ENCODE assay signal across 19 cellular contexts in genomic region chr1:53771648-53772047, GRCh38. TPM values are rescaled to one million over a fixed set of nuclear protein-coding genes. Genes with fewer than 3 reads are reported as not detected.
DNase-seq lines count a peak whose midpoint lies in the region; ATAC-seq, FAIRE-seq and TF ChIP-seq lines count a peak whose summit lies in the region.
"Had no signal": no experiment of that assay in that cellular context is flagged by ENCODE, and none has a peak within 500 bp of the region (broad histone marks: within the 10 kb centered on the region; RNA-seq: fewer than 3 reads in every experiment).

No MANE protein-coding gene starts in this region.

- no peak for TF ChIP-seq POLR2A in H54 (IDR thresholded peaks at IDR 0.05; ENCODE audit: low read depth, low read length)

- POLR2A ChIA-PET in AG04449 (lab: Yijun Ruan, JAX): no interaction called here

- in situ Hi-C loops in astrocyte of the cerebellum (cut with HindIII; ENCODE audit: low sequenced_read_pairs): no loop called here

- intact Hi-C loops in left ventricle myocardium superior (cut with micrococcal nuclease): no loop called here

- no peak for ATAC-seq in left ventricle myocardium superior
- ATAC-seq: activated T-cell treated with anti-CD3 and anti-CD28 coated beads, Interleukin-2, amount 50 U/mL, for 4 hours had no signal

- peak; percentile 43 for FAIRE-seq in H54 (lab: Jason Lieb, UNC)

- DNase-seq in AG04449 (ENCODE audit: low read depth, low spot score): peak; percentile 23
- DNase-seq in H54 (ENCODE audit: insufficient read length, low spot score): no peak
- peak; percentile 84 for DNase-seq in astrocyte of the cerebellum (ENCODE audit: low read depth)
- DNase-seq in fibroblast of villous mesenchyme (ENCODE audit: low read depth): peak; percentile 94
- DNase-seq in NCI-H2196 treated with DMSO at 0.1 percent for 48 hours (lab: John Stamatoyannopoulos, UW; ENCODE audit: unreplicated experiment): no peak
- no peak for DNase-seq in mesenteric fat pad (ENCODE audit: low spot score)
- DNase-seq in glomerular visceral epithelial cell (ENCODE audit: extremely low spot score): no peak
- no peak for DNase-seq in left ventricle myocardium superior
- DNase-seq: activated CD4-positive, alpha-beta memory T cell treated with anti-CD3 and anti-CD28 coated beads for 36 hours; activated naive CD8-positive, alpha-beta T cell treated with anti-CD3 and anti-CD28 coated beads, Interleukin-2, amount 10 ng/mL, durations not matched to agents 7 days and 5 days; activated T-cell treated with anti-CD3 and anti-CD28 coated beads, Interleukin-2, amount 50 U/mL, for 4 hours; COR-L47; GF-D8; NCI-H2029; NCI-H526 treated with DMSO at 0.1 percent for 48 hours; uterus had no signal

- no peak overlapping the region for H3K4me3 ChIP-seq in AG04449 (ENCODE audit: low read depth, low read length)
- no peak overlapping the region for H3K4me3 ChIP-seq in astrocyte of the cerebellum (ENCODE audit: low read depth, low read length)
- H3K4me3 ChIP-seq in fibroblast of villous mesenchyme (ENCODE audit: low read depth, low read length): no peak overlapping the region
- H3K4me3 ChIP-seq: HAP-1, uterus had no signal

- TF ChIP-seq CTCF in AG04449 (IDR thresholded peaks at IDR 0.05; ENCODE audit: insufficient read depth, low read length, missing control alignments) (no peak), astrocyte of the cerebellum (IDR thresholded peaks at IDR 0.05; ENCODE audit: low read depth, low read length, missing control alignments) (no peak), fibroblast of villous mesenchyme (IDR thresholded peaks at IDR 0.05; ENCODE audit: insufficient read depth, low read depth, low read length) (no peak)

- CTCF ChIA-PET in AG04449 (lab: Yijun Ruan, JAX): interaction anchor here (1.0 kb wide), 2 partner anchors 8 to 286 kb away, joined by 3 to 4 read pairs; no protein-coding TSS in a partner anchor

RNA-seq across cellular contexts. Expression of gene GLIS1, which starts 32.7 kb away (rescaled TPM):
- total RNA-seq in fibroblast of villous mesenchyme (0.43 and 0.97 TPM in 2 replicates), mesenteric fat pad (2.1 TPM), left ventricle myocardium superior (not detected)
- total RNA-seq: activated CD4-positive, alpha-beta memory T cell treated with anti-CD3 and anti-CD28 coated beads for 36 hours; activated naive CD8-positive, alpha-beta T cell treated with anti-CD3 and anti-CD28 coated beads, Interleukin-2, amount 10 ng/mL, durations not matched to agents 7 days and 5 days; activated T-cell treated with anti-CD3 and anti-CD28 coated beads, Interleukin-2, amount 50 U/mL, for 4 hours; lung microvascular endothelial cell; neural crest cell had no signal

Comparison
In these comparisons a context has a peak if more than half of its experiments do, and no peak if none do; other contexts are left out.
1. DNase-seq: peak in AG04449 (single experiment), astrocyte of the cerebellum (single experiment) and fibroblast of villous mesenchyme (single experiment); none in H54 (single experiment), NCI-H2196 treated with DMSO at 0.1 percent for 48 hours (single experiment), mesenteric fat pad (single experiment), glomerular visceral epithelial cell (single experiment) and left ventricle myocardium superior (single experiment).